Comparison of ENCODE assay signal across 1 cellular context in the genomic region with DNA sequence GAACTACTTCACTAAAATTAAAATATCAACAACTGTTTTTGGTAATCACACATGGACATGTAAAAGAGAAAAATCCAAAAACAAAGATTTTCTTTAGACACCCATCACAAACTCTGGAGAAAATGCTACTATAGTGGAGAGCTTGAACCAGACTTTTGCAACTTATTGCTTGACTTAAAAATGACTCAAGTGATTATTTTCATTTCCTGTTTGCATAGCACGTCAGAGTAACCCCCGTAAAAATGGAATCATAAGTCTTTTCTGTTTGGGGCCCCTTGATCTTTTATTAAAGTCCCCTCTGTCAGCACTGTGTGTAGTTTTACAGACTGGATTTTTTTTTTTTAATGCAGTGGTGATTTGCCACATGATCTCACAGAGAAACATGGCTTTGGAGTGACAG.
TF ChIP-seq lines count a peak whose summit lies in the region.

No MANE protein-coding gene starts in this region.

TF ChIP-seq in SK-N-SH treated with all-trans-retinoic acid at 6 μM for 48 hours, 23 proteins besides CTCF, POLR2A, EP300 and RAD21 (continued from another document):
- TF ChIP-seq, protein P1, sequence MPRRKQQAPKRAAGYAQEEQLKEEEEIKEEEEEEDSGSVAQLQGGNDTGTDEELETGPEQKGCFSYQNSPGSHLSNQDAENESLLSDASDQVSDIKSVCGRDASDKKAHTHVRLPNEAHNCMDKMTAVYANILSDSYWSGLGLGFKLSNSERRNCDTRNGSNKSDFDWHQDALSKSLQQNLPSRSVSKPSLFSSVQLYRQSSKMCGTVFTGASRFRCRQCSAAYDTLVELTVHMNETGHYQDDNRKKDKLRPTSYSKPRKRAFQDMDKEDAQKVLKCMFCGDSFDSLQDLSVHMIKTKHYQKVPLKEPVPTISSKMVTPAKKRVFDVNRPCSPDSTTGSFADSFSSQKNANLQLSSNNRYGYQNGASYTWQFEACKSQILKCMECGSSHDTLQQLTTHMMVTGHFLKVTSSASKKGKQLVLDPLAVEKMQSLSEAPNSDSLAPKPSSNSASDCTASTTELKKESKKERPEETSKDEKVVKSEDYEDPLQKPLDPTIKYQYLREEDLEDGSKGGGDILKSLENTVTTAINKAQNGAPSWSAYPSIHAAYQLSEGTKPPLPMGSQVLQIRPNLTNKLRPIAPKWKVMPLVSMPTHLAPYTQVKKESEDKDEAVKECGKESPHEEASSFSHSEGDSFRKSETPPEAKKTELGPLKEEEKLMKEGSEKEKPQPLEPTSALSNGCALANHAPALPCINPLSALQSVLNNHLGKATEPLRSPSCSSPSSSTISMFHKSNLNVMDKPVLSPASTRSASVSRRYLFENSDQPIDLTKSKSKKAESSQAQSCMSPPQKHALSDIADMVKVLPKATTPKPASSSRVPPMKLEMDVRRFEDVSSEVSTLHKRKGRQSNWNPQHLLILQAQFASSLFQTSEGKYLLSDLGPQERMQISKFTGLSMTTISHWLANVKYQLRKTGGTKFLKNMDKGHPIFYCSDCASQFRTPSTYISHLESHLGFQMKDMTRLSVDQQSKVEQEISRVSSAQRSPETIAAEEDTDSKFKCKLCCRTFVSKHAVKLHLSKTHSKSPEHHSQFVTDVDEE (CRISPR knock-in tag; IDR thresholded peaks at IDR 0.05), result no peak
- TF ChIP-seq BACH2 (CRISPR knock-in tag; IDR thresholded peaks at IDR 0.05; ENCODE audit: borderline replicate concordance) (no peak), ZFP3 (CRISPR knock-in tag; IDR thresholded peaks at IDR 0.05) (no peak), CSDC2 (CRISPR knock-in tag; IDR thresholded peaks at IDR 0.05) (no peak), ESRRG (CRISPR knock-in tag; IDR thresholded peaks at IDR 0.05) (no peak), TCF4 (CRISPR knock-in tag; IDR thresholded peaks at IDR 0.05; ENCODE audit: borderline replicate concordance) (no peak), ARNTL (CRISPR knock-in tag; IDR thresholded peaks at IDR 0.05; ENCODE audit: borderline replicate concordance, low read depth) (no peak), OSR1 (CRISPR knock-in tag; IDR thresholded peaks at IDR 0.05) (no peak), PPARA (CRISPR knock-in tag; IDR thresholded peaks at IDR 0.05; ENCODE audit: borderline replicate concordance) (no peak), ZNF8 (CRISPR knock-in tag; IDR thresholded peaks at IDR 0.05) (no peak), ZNF70 (CRISPR knock-in tag; IDR thresholded peaks at IDR 0.05) (no peak)
- TF ChIP-seq, protein P2, sequence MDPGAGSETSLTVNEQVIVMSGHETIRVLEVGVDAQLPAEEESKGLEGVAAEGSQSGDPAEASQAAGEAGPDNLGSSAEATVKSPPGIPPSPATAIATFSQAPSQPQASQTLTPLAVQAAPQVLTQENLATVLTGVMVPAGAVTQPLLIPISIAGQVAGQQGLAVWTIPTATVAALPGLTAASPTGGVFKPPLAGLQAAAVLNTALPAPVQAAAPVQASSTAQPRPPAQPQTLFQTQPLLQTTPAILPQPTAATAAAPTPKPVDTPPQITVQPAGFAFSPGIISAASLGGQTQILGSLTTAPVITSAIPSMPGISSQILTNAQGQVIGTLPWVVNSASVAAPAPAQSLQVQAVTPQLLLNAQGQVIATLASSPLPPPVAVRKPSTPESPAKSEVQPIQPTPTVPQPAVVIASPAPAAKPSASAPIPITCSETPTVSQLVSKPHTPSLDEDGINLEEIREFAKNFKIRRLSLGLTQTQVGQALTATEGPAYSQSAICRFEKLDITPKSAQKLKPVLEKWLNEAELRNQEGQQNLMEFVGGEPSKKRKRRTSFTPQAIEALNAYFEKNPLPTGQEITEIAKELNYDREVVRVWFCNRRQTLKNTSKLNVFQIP (CRISPR knock-in tag; IDR thresholded peaks at IDR 0.05; ENCODE audit: borderline replicate concordance, low read depth), result no peak
TF ChIP-seq in SK-N-SH treated with all-trans-retinoic acid at 6 μM for 48 hours: peak in this region for 0.
